12 cellular contexts compared by ENCODE assay signal in genomic region chr1:184747089-184747955, GRCh38. TPM values are rescaled to one million over a fixed set of nuclear protein-coding genes. Genes with fewer than 3 reads are reported as not detected.
DNase-seq lines count a peak whose midpoint lies in the region; ATAC-seq and TF ChIP-seq lines count a peak whose summit lies in the region.
"Had no signal": no experiment of that assay in that cellular context is flagged by ENCODE, and none has a peak within 500 bp of the region (broad histone marks: within the 10 kb centered on the region; RNA-seq: fewer than 3 reads in every experiment).

No MANE protein-coding gene starts in this region.

- DNase-seq in AML-193 (lab: John Stamatoyannopoulos, UW) (peak; percentile 41 to 50), NAMALWA (ENCODE audit: low spot score) (peak; percentile 47), chondrocyte (ENCODE audit: low spot score) (no peak), DMS79 (lab: John Stamatoyannopoulos, UW) (no peak), NCI-H1417 (lab: John Stamatoyannopoulos, UW) (no peak), head of caudate nucleus (no peak)
- DNase-seq: NCI-H2107, WERI-Rb-1 had no signal

- no peaks in the 10 kb centered on the region for H3K36me3 Mint-ChIP-seq in chondrocyte (ENCODE audit: low read depth)

- peaks cover 14% of the 10 kb centered on the region for H3K4me1 Mint-ChIP-seq in chondrocyte (ENCODE audit: low read depth)
- H3K4me1 Mint-ChIP-seq: neural crest cell had no signal

- H3K4me3 Mint-ChIP-seq in chondrocyte (ENCODE audit: unreplicated experiment): no peak overlapping the region
- H3K4me3 Mint-ChIP-seq: neural crest cell had no signal

- ATAC-seq in GM19324 (IDR thresholded peaks at IDR 0.05; ENCODE audit: low FRiP score, unreplicated experiment) (peak; percentile 74), HG02943 (IDR thresholded peaks at IDR 0.05; ENCODE audit: low read depth, unreplicated experiment) (peak; percentile 79)
- ATAC-seq: A549 had no signal

- intact Hi-C loops in head of caudate nucleus (cut with DNase I): no loop called here

- no peaks in the 10 kb centered on the region for H3K9me3 Mint-ChIP-seq in chondrocyte (ENCODE audit: low read depth)
- H3K9me3 Mint-ChIP-seq: neural crest cell had no signal

- no peaks in the 10 kb centered on the region for H3K27me3 Mint-ChIP-seq in chondrocyte (ENCODE audit: low read depth)

- no peak overlapping the region for H3K27ac Mint-ChIP-seq in chondrocyte (ENCODE audit: unreplicated experiment)

- no peak for TF ChIP-seq CTCF in chondrocyte (IDR thresholded peaks at IDR 0.05)

RNA-seq across cellular contexts. Expression of gene EDEM3, which starts 7.3 kb away (rescaled TPM):
- total RNA-seq in chondrocyte: 31.6 to 43.1 TPM (median 41.7 TPM) in 3 replicates

Comparison
In these comparisons a context has a peak if more than half of its experiments do, and no peak if none do; other contexts are left out.
1. DNase-seq: peak in AML-193 (2 of 2) and NAMALWA (single experiment); none in chondrocyte (single experiment), DMS79 (single experiment), NCI-H1417 (0 of 3) and head of caudate nucleus (0 of 42).